Comparison of ENCODE assay signal across 32 cellular contexts in genomic region chr2:4130651-4131050, GRCh38.
"Had no signal": no experiment of that assay in that cellular context is flagged by ENCODE, and none has a peak within 500 bp of the region (broad histone marks: within the 10 kb centered on the region; RNA-seq: fewer than 3 reads in every experiment).

No MANE protein-coding gene starts in this region.

- H3K27ac ChIP-seq: epithelial cell of prostate, gastrocnemius medialis, hepatocyte, left lung, neural progenitor cell, parathyroid adenoma, suprapubic skin, transverse colon, upper lobe of right lung, uterus had no signal

- H3K4me3 ChIP-seq: gastrocnemius medialis, hepatocyte, left lung, neural progenitor cell, smooth muscle cell, suprapubic skin, transverse colon, upper lobe of right lung, uterus had no signal

- H3K9me3 ChIP-seq: gastrocnemius medialis, uterus had no signal

- H3K4me3 Mint-ChIP-seq: dendritic cell treated with granulocyte-macrophage colony-stimulating factor and Interleukin-4, amounts not matched to agents 40 ng/mL and 50 ng/mL, for 4 days; endodermal cell; naive thymus-derived CD4-positive, alpha-beta T cell; nephron; neural progenitor cell; stimulated activated naive CD8-positive, alpha-beta T cell treated with anti-CD3 and anti-CD28 coated beads, Interleukin-15, amount 100 ng/mL, for 72 hours had no signal

- DNase-seq: effector CD8-positive, alpha-beta T cell; endodermal cell; foreskin fibroblast; gastrocnemius medialis; head of caudate nucleus; kidney; left cardiac atrium; left lung; mammary epithelial cell; mesendoderm; midbrain; naive thymus-derived CD4-positive, alpha-beta T cell; stimulated activated CD4-positive, alpha-beta T cell treated with anti-CD3 and anti-CD28 coated beads, Interleukin-12 subunit alpha, Interleukin-12 subunit beta, amount 100 ng/mL, for 4 hours; stimulated activated CD4-positive, alpha-beta T cell treated with anti-CD3 and anti-CD28 coated beads, Interleukin-1b, Interleukin-23, amount 100 ng/mL, for 48 hours; stimulated activated CD4-positive, alpha-beta T cell treated with anti-CD3 and anti-CD28 coated beads, Interleukin-4, amount 100 ng/mL, for 1 hour; stimulated activated CD8-positive, alpha-beta memory T cell treated with anti-CD3 and anti-CD28 coated beads, Interleukin-4, amount 100 ng/mL, for 48 hours; stimulated activated naive CD4-positive, alpha-beta T cell; stimulated activated naive CD8-positive, alpha-beta T cell treated with anti-CD3 and anti-CD28 coated beads, Interleukin-15, amount 100 ng/mL, for 72 hours; transverse colon; upper lobe of right lung; uterus had no signal

- H3K36me3 ChIP-seq: gastrocnemius medialis, left lung, suprapubic skin, transverse colon, upper lobe of right lung, uterus had no signal

- H3K4me1 ChIP-seq: gastrocnemius medialis, left lung, neural progenitor cell, parathyroid adenoma, suprapubic skin, transverse colon, upper lobe of right lung, uterus had no signal

- H3K4me1 Mint-ChIP-seq: endodermal cell; naive thymus-derived CD4-positive, alpha-beta T cell; neural progenitor cell; stimulated activated naive CD8-positive, alpha-beta T cell treated with anti-CD3 and anti-CD28 coated beads, Interleukin-15, amount 100 ng/mL, for 72 hours had no signal

- ATAC-seq: esophagus mucosa; gastrocnemius medialis; left cardiac atrium; left lung; naive thymus-derived CD4-positive, alpha-beta T cell; sciatic nerve; stimulated activated naive CD8-positive, alpha-beta T cell treated with anti-CD3 and anti-CD28 coated beads, Interleukin-15, amount 100 ng/mL, for 72 hours; upper lobe of right lung had no signal

- H3K27ac Mint-ChIP-seq: dendritic cell treated with granulocyte-macrophage colony-stimulating factor and Interleukin-4, amounts not matched to agents 40 ng/mL and 50 ng/mL, for 4 days; endodermal cell; naive thymus-derived CD4-positive, alpha-beta T cell; nephron; neural progenitor cell; progenitor cell of endocrine pancreas; stimulated activated naive CD8-positive, alpha-beta T cell treated with anti-CD3 and anti-CD28 coated beads, Interleukin-15, amount 100 ng/mL, for 72 hours had no signal

- H3K36me3 Mint-ChIP-seq: neural progenitor cell had no signal

- H3K27me3 Mint-ChIP-seq: dendritic cell treated with granulocyte-macrophage colony-stimulating factor and Interleukin-4, amounts not matched to agents 40 ng/mL and 50 ng/mL, for 4 days; naive thymus-derived CD4-positive, alpha-beta T cell; progenitor cell of endocrine pancreas; stimulated activated naive CD8-positive, alpha-beta T cell treated with anti-CD3 and anti-CD28 coated beads, Interleukin-15, amount 100 ng/mL, for 72 hours had no signal

- H3K27me3 ChIP-seq: gastrocnemius medialis, hepatocyte, left lung, neural progenitor cell, suprapubic skin, transverse colon, upper lobe of right lung, uterus had no signal
